14 cellular contexts compared by ENCODE assay signal in genomic region chr13:97986841-97987240, GRCh38. TPM values are rescaled to one million over a fixed set of nuclear protein-coding genes. Genes with fewer than 3 reads are reported as not detected.
DNase-seq lines count a peak whose midpoint lies in the region; ATAC-seq, FAIRE-seq and TF ChIP-seq lines count a peak whose summit lies in the region.
"Had no signal": no experiment of that assay in that cellular context is flagged by ENCODE, and none has a peak within 500 bp of the region (broad histone marks: within the 10 kb centered on the region; RNA-seq: fewer than 3 reads in every experiment).

No MANE protein-coding gene starts in this region.

- H3K27ac ChIP-seq in H1 (ENCODE audit: low read depth, low read length) = no peak overlapping the region
- H3K27ac ChIP-seq: coronary artery, hepatocyte had no signal

- no peak for FAIRE-seq in H1 (lab: Jason Lieb, UNC)

- H3K23me2 ChIP-seq in H1 (ENCODE audit: low read depth, low read length) = no peaks in the 10 kb centered on the region

- no peak overlapping the region for H3K18ac ChIP-seq in H1 (ENCODE audit: extremely low read depth, low read length)

- no peaks in the 10 kb centered on the region for H3K79me1 ChIP-seq in H1 (ENCODE audit: low read depth, low read length)

- no peak overlapping the region for H3K14ac ChIP-seq in H1 (ENCODE audit: insufficient read length)

- no peaks in the 10 kb centered on the region for H3K27me3 ChIP-seq in H1 (replicated peaks in 1 of 4; ENCODE audit: control insufficient read depth in 3 of 4, extremely low read depth in 1 of 4, insufficient read depth in 3 of 4, low read length in 3 of 4)
- H3K27me3 ChIP-seq: hepatocyte had no signal

- H4K5ac ChIP-seq in H1 (ENCODE audit: insufficient read length, low read depth, low read length) = no peak overlapping the region

- 92% methylated on average over 3 of the region's 3 CpGs; no CpG with 5 or more reads in 1 of the 2 experiments for WGBS in H1 (ENCODE audit: extremely low coverage in 1 of 2, insufficient coverage in 1 of 2, insufficient read length in 1 of 2, insufficient replicate concordance in 2 of 2, low coverage in 1 of 2, low lambda C conversion rate in 2 of 2, missing lambda C conversion rate in 1 of 2), 2 experiments

- H3K4ac ChIP-seq in H1 (replicated peaks; ENCODE audit: insufficient read length, low read depth, low read length) = no peak overlapping the region

- POLR2A ChIA-PET in H1 (lab: Charles Lee; ENCODE audit: partially characterized antibody) = interaction anchor here (1.0 to 2.5 kb wide), 8 partner anchors 8 to 39 kb away, joined by 3 to 12 read pairs (median 6); no protein-coding TSS in a partner anchor

- H2AFZ ChIP-seq in H1 (ENCODE audit: low read length) = no peak overlapping the region
- H2AFZ ChIP-seq: hepatocyte had no signal

- no peaks in the 10 kb centered on the region for H3K4me1 ChIP-seq in H1 (replicated peaks in 1 of 4; ENCODE audit: control insufficient read depth in 3 of 4, insufficient read depth in 4 of 4, low read length in 3 of 4)

- ATAC-seq in GM18519 (IDR thresholded peaks at IDR 0.05; ENCODE audit: low FRiP score, unreplicated experiment) (peak; percentile 66), GM21717 (IDR thresholded peaks at IDR 0.05; ENCODE audit: unreplicated experiment) (peak; percentile 76), HG03460 (IDR thresholded peaks at IDR 0.05; ENCODE audit: unreplicated experiment) (peak; percentile 89)
- ATAC-seq: HCT116, natural killer cell, SK-N-SH treated with all-trans-retinoic acid at 6 μM for 48 hours had no signal

- TF ChIP-seq POLR2A in H1 (IDR thresholded peaks at IDR 0.05; ENCODE audit: control extremely low read depth in 1 of 2, low read depth in 2 of 2, low read length in 2 of 2) = no peak

- H3K4me2 ChIP-seq in H1 (ENCODE audit: insufficient read depth in 1 of 2, low read depth in 2 of 2, low read length in 2 of 2) = no peak overlapping the region
- H3K4me2 ChIP-seq: hepatocyte had no signal

- H3K9me3 ChIP-seq in H1 (ENCODE audit: insufficient read depth in 2 of 2, low read depth in 1 of 2, low read length in 1 of 2) = no peaks in the 10 kb centered on the region

- TF ChIP-seq RAD21 in H1 (IDR thresholded peaks at IDR 0.05 in 1 of 2, conservative IDR thresholded peaks at IDR 0.05 in 1 of 2; ENCODE audit: low read depth in 2 of 2, low read length in 2 of 2) = no peak

- TF ChIP-seq EP300 in H1 (IDR thresholded peaks at IDR 0.05; ENCODE audit: borderline replicate concordance in 1 of 2, low read depth in 2 of 2, low read length in 2 of 2) = no peak

- CTCF ChIA-PET in H1 (lab: Charles Lee; ENCODE audit: partially characterized antibody) = interaction anchor here (0.5 to 2.0 kb wide), 3 partner anchors 10 to 131 kb away, joined by 3 to 4 read pairs (median 4); no protein-coding TSS in a partner anchor

- H3K56ac ChIP-seq in H1 (replicated peaks; ENCODE audit: insufficient read length, low read depth, low read length) = no peak overlapping the region

- no peak overlapping the region for H4K91ac ChIP-seq in H1 (replicated peaks; ENCODE audit: insufficient read length, low read length)

- peaks cover 2 to 43% of the 10 kb centered on the region in 2 experiments for H3K79me2 ChIP-seq in H1 (ENCODE audit: control insufficient read depth in 1 of 2, insufficient read depth in 2 of 2, low read length in 2 of 2)

- 0 out of 2 replicates have a peak overlapping the region, but pooled peaks have one; percentile 19 for H4K8ac ChIP-seq in H1 (ENCODE audit: extremely low read depth, insufficient read depth, low read length)

- H3K23ac ChIP-seq in H1 (ENCODE audit: insufficient read length) = no peak overlapping the region

- no peak overlapping the region for H2BK15ac ChIP-seq in H1 (ENCODE audit: low read length)

- DNase-seq in H1 (ENCODE audit: low read depth in 1 of 2, low spot score in 2 of 2) (no peak), NCI-H748 treated with DMSO at 0.1 percent for 48 hours (lab: John Stamatoyannopoulos, UW) (no peak), NCI-H526 treated with DMSO at 0.1 percent for 48 hours (lab: John Stamatoyannopoulos, UW) (no peak), NCI-H2081 (lab: John Stamatoyannopoulos, UW) (no peak), dermis blood vessel endothelial cell (no peak)
- DNase-seq: natural killer cell, trophoblast cell had no signal

- H2AK5ac ChIP-seq in H1 (ENCODE audit: low read depth, low read length) = no peak overlapping the region

- no peak overlapping the region for H2BK5ac ChIP-seq in H1 (ENCODE audit: low read depth, low read length)

- no peak overlapping the region for H2BK12ac ChIP-seq in H1 (ENCODE audit: low read depth, low read length)

- no peak overlapping the region for H3K4me3 ChIP-seq in H1 (ENCODE audit: extremely low read depth in 1 of 4, insufficient read depth in 2 of 4, low read depth in 3 of 4, low read length in 4 of 4)
- H3K4me3 ChIP-seq: coronary artery, hepatocyte had no signal

- peaks cover 37 to 98% (median 73%) of the 10 kb centered on the region in 4 experiments for H3K36me3 ChIP-seq in H1 (ENCODE audit: control insufficient read depth in 2 of 4, insufficient read depth in 4 of 4, low read length in 3 of 4)

- peaks cover 0 to 7% of the 10 kb centered on the region in 2 experiments for H4K20me1 ChIP-seq in H1 (replicated peaks in 1 of 2; ENCODE audit: control insufficient read depth in 1 of 2, insufficient read depth in 2 of 2, low read length in 2 of 2)

- no peak overlapping the region for H2BK20ac ChIP-seq in H1 (ENCODE audit: low read length)

- H2BK120ac ChIP-seq in H1 (replicated peaks; ENCODE audit: low read depth, low read length) = no peak overlapping the region

- no peak overlapping the region for H3K9ac ChIP-seq in H1 (replicated peaks in 1 of 4; ENCODE audit: extremely low read depth in 1 of 4, low read depth in 3 of 4, low read length in 3 of 4)

- no peak for TF ChIP-seq CTCF in H1 (IDR thresholded peaks at IDR 0.05; ENCODE audit: control extremely low read depth in 1 of 3, insufficient read depth in 1 of 3, low read depth in 1 of 3, low read length in 3 of 3)

TF ChIP-seq in H1, 55 proteins besides CTCF, POLR2A, EP300 and RAD21 (continues in another document):
- no peak for TF ChIP-seq CEBPB (IDR thresholded peaks at IDR 0.05; ENCODE audit: low read depth, low read length)
- no peak for TF ChIP-seq KDM1A (IDR thresholded peaks at IDR 0.05; ENCODE audit: borderline replicate concordance, low read length)
- TF ChIP-seq SP1 (IDR thresholded peaks at IDR 0.05; ENCODE audit: low read depth, low read length) = no peak
- no peak for TF ChIP-seq EGR1 (IDR thresholded peaks at IDR 0.05; ENCODE audit: borderline replicate concordance, low read depth, low read length)
- TF ChIP-seq POLR2AphosphoS5 (IDR thresholded peaks at IDR 0.05; ENCODE audit: low read depth, low read length) = no peak
- TF ChIP-seq CTBP2 (IDR thresholded peaks at IDR 0.05; ENCODE audit: borderline replicate concordance, insufficient read depth, insufficient read length, low read length) = no peak

RNA-seq across cellular contexts. Expression of gene IPO5, which starts 33.4 kb away (rescaled TPM):
- total RNA-seq in H1 (2021; fragmentation: NEBNext Ultra II Directional; extraction: Animal tissue kit (Norgen Biotek cat#: 25700)) = 388 and 410 TPM in 2 replicates
- polyA plus RNA-seq in H1 (2011; rRNA removed) = 106 and 143 TPM in 2 replicates
- polyA plus RNA-seq in H1 (2011; cell fraction: cytosol; rRNA removed) = 200 TPM
- polyA plus RNA-seq in H1 (2011; cell fraction: nucleus; rRNA removed) = 292 TPM
- polyA plus RNA-seq in H1 (2012, experiment 1 of 2) = 219 to 400 TPM (median 256 TPM) in 4 replicates
- 13.1 TPM for polyA plus RNA-seq in H1 (2012, experiment 2 of 2)
- polyA plus RNA-seq in H1 (2013, experiment 1 of 2) = 192 TPM
- 190 TPM for polyA plus RNA-seq in H1 (2013, experiment 2 of 2)
- polyA minus RNA-seq in H1 (2011; rRNA and poly(A)+ RNA removed) = 499 and 736 TPM in 2 replicates
- polyA minus RNA-seq in H1 (2011; cell fraction: cytosol; rRNA and poly(A)+ RNA removed) = 283 TPM
- polyA minus RNA-seq in H1 (2011; cell fraction: nucleus; rRNA and poly(A)+ RNA removed) = 475 TPM
- 130 and 228 TPM in 2 replicates for total RNA-seq in dermis blood vessel endothelial cell
